In genomic region chr15:44711356-44712107, GRCh38 we compare ENCODE assay signal across 8 cellular contexts. TPM values are rescaled to one million over a fixed set of nuclear protein-coding genes. Genes with fewer than 3 reads are reported as not detected.
DNase-seq lines count a peak whose midpoint lies in the region; ATAC-seq and TF ChIP-seq lines count a peak whose summit lies in the region.

Gene B2M (plus strand): TSS chr15:44711517. CDS start chr15:44711547, 30 bp downstream.

- peak within 1 kb of the TSS; percentile 88 for H3K4me2 ChIP-seq in parathyroid adenoma (ENCODE audit: low read length)

- H3K4me1 ChIP-seq in parathyroid adenoma: no peaks in the 10 kb centered on the region
- H3K4me1 ChIP-seq in tibial nerve: peaks cover 0 to 43% (median 31%) of the 10 kb centered on the region in 4 donors

- 1% methylated on average over 46 to 59 of the region's 61 CpGs for WGBS in tibial nerve, 2 donors

- TF ChIP-seq CTCF in GM12864 (IDR thresholded peaks at IDR 0.05; ENCODE audit: low read depth, low read length, missing control alignments) (no peak), parathyroid adenoma (IDR thresholded peaks at IDR 0.05) (no peak), tibial nerve (IDR thresholded peaks at IDR 0.05) (peak in 2 of 5 experiments; percentile 31 to 44)

- H3K27me3 ChIP-seq in parathyroid adenoma (ENCODE audit: control insufficient read depth, insufficient read depth, low read length) (no peaks in the 10 kb centered on the region), tibial nerve (no peaks in the 10 kb centered on the region)

- no peaks in the 10 kb centered on the region for H3K9me3 ChIP-seq in parathyroid adenoma (ENCODE audit: control insufficient read depth, low read length)
- no peaks in the 10 kb centered on the region for H3K9me3 ChIP-seq in tibial nerve

- no peaks in the 10 kb centered on the region for H3K79me2 ChIP-seq in parathyroid adenoma

- intact Hi-C loops in Right ventricle myocardium superior (cut with DNase I): no loop called here

- peak within 1 kb of the TSS; percentile 90 for H2AFZ ChIP-seq in parathyroid adenoma

- TF ChIP-seq POLR2A in tibial nerve (IDR thresholded peaks at IDR 0.05): peak; percentile 98 to 100

- peak; percentile 88 to 100 for TF ChIP-seq EP300 in tibial nerve (IDR thresholded peaks at IDR 0.05)

- peak within 1 kb of the TSS; percentile 88 for H3K9ac ChIP-seq in parathyroid adenoma

- H3K27ac ChIP-seq in parathyroid adenoma: peak within 1 kb of the TSS; percentile 93
- H3K27ac ChIP-seq in tibial nerve: peak within 1 kb of the TSS; percentile 98 to 100 (median 100)

- ATAC-seq in HG02759 (IDR thresholded peaks at IDR 0.05; ENCODE audit: unreplicated experiment) (peak; percentile 86), Right ventricle myocardium superior (ENCODE audit: poor library complexity) (peak; percentile 96)

- DNase-seq in GM12864 (ENCODE audit: low read depth): peak; percentile 95
- DNase-seq in NCI-H1417 (lab: John Stamatoyannopoulos, UW): peak; percentile 83 to 95 (median 91)
- DNase-seq in SW 1271 (lab: John Stamatoyannopoulos, UW): peak; percentile 75 to 91
- DNase-seq in activated naive CD8-positive, alpha-beta T cell treated with anti-CD3 and anti-CD28 coated beads, Interleukin-2, amount 50 U/mL, for 16 hours (ENCODE audit: low read depth, low spot score): peak; percentile 87
- DNase-seq in Right ventricle myocardium superior: peak; percentile 98
- peak; percentile 99 for DNase-seq in tibial nerve (ENCODE audit: low spot score in 2 of 2)

- H3K4me3 ChIP-seq in GM12864 (ENCODE audit: low read depth, low read length) (peak within 1 kb of the TSS; percentile 89), parathyroid adenoma (ENCODE audit: low read depth, low read length) (peak within 1 kb of the TSS; percentile 88), tibial nerve (peak within 1 kb of the TSS; percentile 81 to 99 (median 90))

- H3K36me3 ChIP-seq in parathyroid adenoma (ENCODE audit: control insufficient read depth, insufficient read depth, low read length) (no peaks in the 10 kb centered on the region), tibial nerve (peaks cover 0 to 11% (median 3%) of the 10 kb centered on the region in 3 donors)

RNA-seq across cellular contexts. Expression of gene B2M, which starts in this region (rescaled TPM):
- 1,025 TPM for total RNA-seq in Right ventricle myocardium superior
- 1,000 to 10,000 TPM; 2,056 to 2,934 (median 2,402) TPM for total RNA-seq in tibial nerve

Comparison
In these comparisons a context has a peak if more than half of its experiments do, and no peak if none do; other contexts are left out.
1. Peak in every context shown above with its lines: DNase-seq, ATAC-seq, H3K4me3 ChIP-seq and H3K27ac ChIP-seq.